29 cellular contexts compared by ENCODE assay signal in genomic region chr10:64449603-64450002, GRCh38.
A peak's percentile ranks its signal among the peaks of the same experiment; 100 is the strongest.
DNase-seq lines count a peak whose midpoint lies in the region; ATAC-seq and TF ChIP-seq lines count a peak whose summit lies in the region.
"Had no signal": no experiment of that assay in that cellular context is flagged by ENCODE, and none has a peak within 500 bp of the region (broad histone marks: within the 10 kb centered on the region; RNA-seq: fewer than 3 reads in every experiment).

No MANE protein-coding gene starts in this region.

- no peak for TF ChIP-seq POLR2A in suprapubic skin (IDR thresholded peaks at IDR 0.05)

- H3K4me1 ChIP-seq in PC-3 (ENCODE audit: insufficient read depth, low read length) (0 out of 2 replicates have a peak, but pooled peaks cover 3% of the 10 kb centered on the region), osteoblast (ENCODE audit: insufficient read depth, low read length) (no peaks in the 10 kb centered on the region), suprapubic skin (no peaks in the 10 kb centered on the region)
- H3K4me1 ChIP-seq: A549; BE2C; BLaER1; BLaER1 treated with 17β-estradiol and CSF1 and Interleukin-3, amounts not matched to agents 10 nM and 100 nM; Caco-2 had no signal

- H3F3A ChIP-seq in PC-3 (ENCODE audit: low read length, unreplicated experiment), result no peaks in the 10 kb centered on the region

- H2AFZ ChIP-seq in PC-3 (ENCODE audit: low read length) (no peak overlapping the region), osteoblast (ENCODE audit: low read length) (no peak overlapping the region)

- H3K27ac ChIP-seq in PC-3 (ENCODE audit: low read length) (no peak overlapping the region), osteoblast (ENCODE audit: low read depth, low read length) (no peak overlapping the region), suprapubic skin (no peak overlapping the region)
- H3K27ac ChIP-seq: 22Rv1; A549; BLaER1; BLaER1 treated with 17β-estradiol and CSF1 and Interleukin-3, amounts not matched to agents 10 nM and 100 nM; C4-2B had no signal

- no peaks in the 10 kb centered on the region for H3K27me3 ChIP-seq in PC-3 (ENCODE audit: low read length)
- no peaks in the 10 kb centered on the region for H3K27me3 ChIP-seq in osteoblast (ENCODE audit: insufficient read depth, low read length)
- no peaks in the 10 kb centered on the region for H3K27me3 ChIP-seq in suprapubic skin
- H3K27me3 ChIP-seq: BE2C; BLaER1; BLaER1 treated with 17β-estradiol and CSF1 and Interleukin-3, amounts not matched to agents 10 nM and 100 nM had no signal

- TF ChIP-seq EP300 in suprapubic skin (IDR thresholded peaks at IDR 0.05), result no peak

- DNase-seq in PC-3, result peak; percentile 30
- DNase-seq in osteoblast (ENCODE audit: insufficient read length, low spot score, missing footprints), result peak; percentile 17
- no peak for DNase-seq in suprapubic skin (ENCODE audit: low spot score in 2 of 2)
- DNase-seq: 8988T; ACHN; AML-193; BE2C; C1 segment of cervical spinal cord; Caco-2; Calu3; CD4-positive, alpha-beta memory T cell; CD4-positive, alpha-beta T cell; CD4-positive, CD25-positive, alpha-beta regulatory T cell; CD8-positive, alpha-beta memory T cell; CD8-positive, alpha-beta T cell; COR-L47; DMS 273 treated with DMSO at 0.1 percent for 48 hours; DMS153; DMS53; DMS79; DMS79 treated with DMSO at 0.1 percent for 48 hours; DND-41; EL had no signal

- no peaks in the 10 kb centered on the region for H3K9me2 ChIP-seq in PC-3 (replicated peaks; ENCODE audit: low read length)

- POLR2A ChIA-PET in PC-3 (lab: Charles Lee; ENCODE audit: unreplicated experiment), result no interaction called here

- H3K9me3 ChIP-seq in PC-3 (ENCODE audit: low read length), result 0 out of 2 replicates have a peak, but pooled peaks cover 4% of the 10 kb centered on the region
- no peaks in the 10 kb centered on the region for H3K9me3 ChIP-seq in osteoblast (ENCODE audit: low read depth, low read length)
- H3K9me3 ChIP-seq in suprapubic skin, result no peaks in the 10 kb centered on the region
- H3K9me3 ChIP-seq: A549, BE2C, BLaER1 had no signal

- H3K9ac ChIP-seq in PC-3 (ENCODE audit: low read length), result no peak overlapping the region
- H3K9ac ChIP-seq: BLaER1; BLaER1 treated with 17β-estradiol and CSF1 and Interleukin-3, amounts not matched to agents 10 nM and 100 nM had no signal

- ATAC-seq in PC-3, result peak; percentile 92
- no peak for ATAC-seq in GM19455 (IDR thresholded peaks at IDR 0.05; ENCODE audit: unreplicated experiment)
- ATAC-seq: A549; CD8-positive, alpha-beta T cell had no signal

- CTCF ChIA-PET in PC-3 (lab: Charles Lee), result interaction anchor here (0.6 to 1.6 kb wide), 2 partner anchors 19 to 65 kb away, joined by 3 read pairs; no protein-coding TSS in a partner anchor

- H3K4me3 ChIP-seq in PC-3 (ENCODE audit: low read length), result no peak overlapping the region
- H3K4me3 ChIP-seq in osteoblast (ENCODE audit: insufficient read depth, low read length), result no peak overlapping the region
- H3K4me3 ChIP-seq in suprapubic skin, result no peak overlapping the region
- H3K4me3 ChIP-seq: A549; BLaER1; BLaER1 treated with 17β-estradiol and CSF1 and Interleukin-3, amounts not matched to agents 10 nM and 100 nM had no signal

- TF ChIP-seq CTCF in PC-3 (conservative IDR thresholded peaks at IDR 0.05; ENCODE audit: low read depth, low read length) (no peak), osteoblast (IDR thresholded peaks at IDR 0.05; ENCODE audit: extremely low read depth, low read depth, low read length) (no peak), suprapubic skin (IDR thresholded peaks at IDR 0.05) (no peak)

- BruUV-seq in PC-3 (replicated peaks; lab: Mats Ljungman, UMichigan), result no TSS peak

- intact Hi-C loops in PC-3 (cut with micrococcal nuclease), result loop anchor here (2.0 kb wide), 1 partner anchor 55 kb away; no protein-coding TSS in a partner anchor

- H3K4me2 ChIP-seq in PC-3 (ENCODE audit: low read length), result no peak overlapping the region
- H3K4me2 ChIP-seq in osteoblast (ENCODE audit: insufficient read depth, low read length), result no peak overlapping the region
- H3K4me2 ChIP-seq: A549; BLaER1; BLaER1 treated with 17β-estradiol and CSF1 and Interleukin-3, amounts not matched to agents 10 nM and 100 nM had no signal

- H3K79me2 ChIP-seq in PC-3 (ENCODE audit: low read length) (no peaks in the 10 kb centered on the region), osteoblast (ENCODE audit: insufficient read depth, low read length) (no peaks in the 10 kb centered on the region)

- H3K36me3 ChIP-seq in PC-3 (ENCODE audit: low read depth, low read length) (no peaks in the 10 kb centered on the region), osteoblast (ENCODE audit: insufficient read depth, low read length) (no peaks in the 10 kb centered on the region), suprapubic skin (no peaks in the 10 kb centered on the region)
- H3K36me3 ChIP-seq: BE2C; BLaER1; BLaER1 treated with 17β-estradiol and CSF1 and Interleukin-3, amounts not matched to agents 10 nM and 100 nM had no signal

- no peaks in the 10 kb centered on the region for H4K20me1 ChIP-seq in PC-3 (ENCODE audit: low read length)
- no peaks in the 10 kb centered on the region for H4K20me1 ChIP-seq in osteoblast (ENCODE audit: insufficient read depth, low read length)
- H4K20me1 ChIP-seq: BLaER1; BLaER1 treated with 17β-estradiol and CSF1 and Interleukin-3, amounts not matched to agents 10 nM and 100 nM had no signal

Comparison
In these comparisons a context has a peak if more than half of its experiments do, and no peak if none do; other contexts are left out.
1. DNase-seq: peak in PC-3 (single experiment) and osteoblast (single experiment); none in suprapubic skin (0 of 2).